Comparison of ENCODE assay signal across 8 cellular contexts in the genomic region with DNA sequence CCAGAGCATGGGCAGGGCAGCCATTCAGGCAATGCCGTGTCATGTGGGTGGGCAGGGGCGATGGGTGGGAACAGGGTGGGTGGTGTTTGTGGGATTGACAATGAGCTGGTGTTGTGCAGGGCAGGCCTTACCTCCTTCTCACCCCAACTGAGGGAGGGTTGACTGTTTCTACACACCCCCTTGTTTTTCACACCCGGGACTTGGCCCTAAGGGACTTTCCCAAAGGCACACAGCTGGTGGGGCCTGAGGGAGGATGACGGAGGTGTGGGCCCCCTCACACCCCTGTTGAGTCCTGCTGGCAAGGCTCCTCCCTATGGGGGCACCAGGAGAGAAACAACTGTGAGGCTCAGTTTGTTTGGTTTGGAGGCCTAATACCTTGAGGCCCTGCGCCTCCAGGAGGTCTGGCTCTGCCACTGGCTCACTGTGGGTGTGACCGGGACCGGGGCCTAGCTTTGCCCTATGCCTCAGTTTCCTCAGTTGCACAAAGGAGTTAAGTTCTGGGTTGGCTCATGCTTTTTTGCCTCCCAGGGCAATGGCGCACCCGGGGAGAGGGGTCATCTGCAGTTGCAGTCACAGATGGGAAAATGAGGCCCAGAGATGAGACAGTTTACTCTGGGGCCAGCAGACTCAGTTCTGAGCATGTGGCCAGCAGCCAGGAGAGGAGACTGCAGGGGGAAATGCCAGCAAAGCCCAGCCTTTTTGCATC. TPM values are rescaled to one million over a fixed set of nuclear protein-coding genes. Genes with fewer than 3 reads are reported as not detected.
DNase-seq lines count a peak whose midpoint lies in the region; ATAC-seq and TF ChIP-seq lines count a peak whose summit lies in the region.

No MANE protein-coding gene starts in this region.

- H3K4me1 ChIP-seq in stomach (peaks cover 0 to 16% (median 0%) of the 10 kb centered on the region in 4 donors), gastroesophageal sphincter (peaks cover 0 to 17% (median 0%) of the 10 kb centered on the region in 3 donors)

- H3K27me3 Mint-ChIP-seq in activated T-helper 17 cell treated with anti-CD3 and anti-CD28 coated beads, Interleukin-2, amount 50 U/mL, for 72 hours = no peaks in the 10 kb centered on the region

- 71 to 88% (median 77%) methylated on average over 9 of the region's 9 CpGs for WGBS in stomach, 5 donors
- 67 to 80% methylated on average over 1 to 2 of the region's 9 CpGs for WGBS in gastroesophageal sphincter (ENCODE audit: low coverage in 1 of 2), 2 donors

- peak overlapping the region; percentile 58 for H3K27ac Mint-ChIP-seq in activated T-helper 17 cell treated with anti-CD3 and anti-CD28 coated beads, Interleukin-2, amount 50 U/mL, for 72 hours

- no peak overlapping the region for H3K27ac ChIP-seq in stomach
- H3K27ac ChIP-seq in gastroesophageal sphincter = no peak overlapping the region

- ATAC-seq in GM19023 (IDR thresholded peaks at IDR 0.05; ENCODE audit: unreplicated experiment) (peak; percentile 54), HG03066 (IDR thresholded peaks at IDR 0.05; ENCODE audit: low read depth, unreplicated experiment) (peak; percentile 42), gastroesophageal sphincter (no peak)
- ATAC-seq in activated T-helper 17 cell treated with anti-CD3 and anti-CD28 coated beads, Interleukin-2, amount 50 U/mL, for 72 hours (replicated peaks) = peak; percentile 69

- H3K4me1 Mint-ChIP-seq in activated T-helper 17 cell treated with anti-CD3 and anti-CD28 coated beads, Interleukin-2, amount 50 U/mL, for 72 hours = peaks cover 20% of the 10 kb centered on the region

- H3K4me3 Mint-ChIP-seq in activated T-helper 17 cell treated with anti-CD3 and anti-CD28 coated beads, Interleukin-2, amount 50 U/mL, for 72 hours = no peak overlapping the region

- H3K4me3 ChIP-seq in stomach = no peak overlapping the region
- no peak overlapping the region for H3K4me3 ChIP-seq in gastroesophageal sphincter

- H3K9me3 ChIP-seq in stomach (no peaks in the 10 kb centered on the region), gastroesophageal sphincter (no peaks in the 10 kb centered on the region)

- intact Hi-C loops in stomach (cut with DNase I; ENCODE audit: low total_unique reads) = no loop called here

- peaks cover 0 to 19% (median 12%) of the 10 kb centered on the region in 4 donors for H3K36me3 ChIP-seq in stomach
- peaks cover 0 to 9% of the 10 kb centered on the region in 2 donors for H3K36me3 ChIP-seq in gastroesophageal sphincter

- H3K27me3 ChIP-seq in stomach = no peaks in the 10 kb centered on the region
- H3K27me3 ChIP-seq in gastroesophageal sphincter = no peaks in the 10 kb centered on the region

- no peak for TF ChIP-seq EP300 in stomach (IDR thresholded peaks at IDR 0.05)
- TF ChIP-seq EP300 in gastroesophageal sphincter (IDR thresholded peaks at IDR 0.05) = no peak

- no peaks in the 10 kb centered on the region for H3K9me3 Mint-ChIP-seq in activated T-helper 17 cell treated with anti-CD3 and anti-CD28 coated beads, Interleukin-2, amount 50 U/mL, for 72 hours

- TF ChIP-seq POLR2A in stomach (IDR thresholded peaks at IDR 0.05) (no peak), gastroesophageal sphincter (IDR thresholded peaks at IDR 0.05) (no peak)

- TF ChIP-seq CTCF in stomach (IDR thresholded peaks at IDR 0.05) (no peak), gastroesophageal sphincter (IDR thresholded peaks at IDR 0.05) (no peak)

- DNase-seq in stimulated activated CD4-positive, alpha-beta T cell treated with anti-CD3 and anti-CD28 coated beads, TNF-alpha, amount 100 ng/mL, for 24 hours (ENCODE audit: low read depth in 3 of 3) = peak in 2 of 3 experiments; percentile 8 to 39
- DNase-seq in stomach = no peak
- no peak for DNase-seq in UCSD-AML1 (lab: John Stamatoyannopoulos, UW; ENCODE audit: unreplicated experiment)
- no peak for DNase-seq in COLO668 (lab: John Stamatoyannopoulos, UW; ENCODE audit: unreplicated experiment)

- H3K36me3 Mint-ChIP-seq in activated T-helper 17 cell treated with anti-CD3 and anti-CD28 coated beads, Interleukin-2, amount 50 U/mL, for 72 hours (ENCODE audit: low read depth) = no peaks in the 10 kb centered on the region

RNA-seq across cellular contexts. Expression of a gene that starts 5.1 kb away (rescaled TPM):
- total RNA-seq in activated T-helper 17 cell treated with anti-CD3 and anti-CD28 coated beads, Interleukin-2, amount 50 U/mL, for 72 hours = 10 to 100 TPM; 17.2 to 26.5 TPM
- total RNA-seq in stomach (10 to 100 TPM in 4 of 5 donors, 1 to 10 TPM in 1; 6.1 to 57.6 (median 22.2) TPM), gastroesophageal sphincter (1 to 10 TPM; 3.2 to 8.1 (median 6.2) TPM)
- 1 to 10 TPM; 1.9 to 3.4 (median 3.0) TPM for polyA plus RNA-seq in stomach

RNA-seq across cellular contexts. Expression of a gene that starts 23.4 kb away (rescaled TPM):
- 10 to 100 TPM; 22.8 to 25.2 TPM for total RNA-seq in activated T-helper 17 cell treated with anti-CD3 and anti-CD28 coated beads, Interleukin-2, amount 50 U/mL, for 72 hours
- total RNA-seq in stomach = 10 to 100 TPM; 16.7 to 55.0 (median 19.2) TPM
- 10 to 100 TPM in 2 of 3 donors, 1 to 10 TPM in 1; 9.1 to 26.9 (median 14.6) TPM for polyA plus RNA-seq in stomach
- 1 to 10 TPM; 2.6 to 7.7 (median 3.1) TPM for total RNA-seq in gastroesophageal sphincter

RNA-seq across cellular contexts. Expression of a gene that starts 32.6 kb away (rescaled TPM):
- total RNA-seq in activated T-helper 17 cell treated with anti-CD3 and anti-CD28 coated beads, Interleukin-2, amount 50 U/mL, for 72 hours = 100 to 1,000 TPM in 1 of 2 donors, 10 to 100 TPM in 1; 81.1 to 106 TPM
- 10 to 100 TPM in 4 of 5 donors, 1 to 10 TPM in 1; 8.2 to 64.8 (median 30.4) TPM for total RNA-seq in stomach
- 10 to 100 TPM; 20.6 to 28.7 (median 28.0) TPM for polyA plus RNA-seq in stomach
- total RNA-seq in gastroesophageal sphincter = 10 to 100 TPM; 63.7 to 92.0 (median 86.7) TPM

Comparison
In these comparisons a context has a peak if more than half of its experiments do, and no peak if none do; other contexts are left out.
1. DNase-seq: peak in stimulated activated CD4-positive, alpha-beta T cell treated with anti-CD3 and anti-CD28 coated beads, TNF-alpha, amount 100 ng/mL, for 24 hours (2 of 3); none in stomach (single experiment), UCSD-AML1 (single experiment) and COLO668 (single experiment).